In the genomic region with DNA sequence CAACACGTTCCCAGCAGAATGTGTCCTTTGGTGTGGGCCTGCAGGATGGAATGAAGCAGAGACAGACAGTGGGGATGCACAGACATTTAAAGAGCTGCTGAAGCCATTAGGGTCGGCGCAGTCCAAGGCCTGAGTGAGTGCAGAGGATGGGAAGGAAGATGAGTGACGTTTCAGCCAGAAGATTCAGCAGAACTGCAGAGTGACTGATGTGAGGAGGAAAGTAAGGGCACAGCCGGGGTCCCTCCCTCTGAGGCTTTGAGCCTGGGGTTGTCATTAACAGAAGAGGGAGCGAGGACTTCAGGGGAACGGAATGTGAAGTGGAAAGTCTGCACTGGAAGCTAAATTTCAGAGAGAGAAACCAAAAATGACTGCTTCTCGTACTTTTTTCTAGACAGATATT, we compare ENCODE assay signal across 15 cellular contexts.
A peak's percentile ranks its signal among the peaks of the same experiment; 100 is the strongest.
DNase-seq lines count a peak whose midpoint lies in the region; ATAC-seq and TF ChIP-seq lines count a peak whose summit lies in the region.
"Had no signal": no experiment of that assay in that cellular context is flagged by ENCODE, and none has a peak within 500 bp of the region (broad histone marks: within the 10 kb centered on the region; RNA-seq: fewer than 3 reads in every experiment).

No MANE protein-coding gene starts in this region.

- H3K27ac Mint-ChIP-seq in activated CD4-positive, alpha-beta T cell treated with anti-CD3 and anti-CD28 coated beads, Interleukin-2, amount 10 ng/mL, durations not matched to agents 24 days and 14 days, result no peak overlapping the region
- H3K27ac Mint-ChIP-seq: progenitor cell of endocrine pancreas had no signal

- peaks cover 7 to 15% of the 10 kb centered on the region in 2 donors for H3K4me1 ChIP-seq in adrenal gland (replicated peaks in 1 of 2)
- peaks cover 0 to 26% of the 10 kb centered on the region in 2 donors for H3K4me1 ChIP-seq in right atrium auricular region

- no peaks in the 10 kb centered on the region for H3K4me1 Mint-ChIP-seq in activated CD4-positive, alpha-beta T cell treated with anti-CD3 and anti-CD28 coated beads, Interleukin-2, amount 10 ng/mL, durations not matched to agents 24 days and 14 days

- no peaks in the 10 kb centered on the region for H3K27me3 Mint-ChIP-seq in activated CD4-positive, alpha-beta T cell treated with anti-CD3 and anti-CD28 coated beads, Interleukin-2, amount 10 ng/mL, durations not matched to agents 24 days and 14 days
- H3K27me3 Mint-ChIP-seq: progenitor cell of endocrine pancreas had no signal

- 52 to 59% (median 55%) methylated on average over 8 of the region's 8 CpGs for WGBS in adrenal gland, 4 donors

- H3K36me3 ChIP-seq in adrenal gland (replicated peaks in 1 of 2), result no peaks in the 10 kb centered on the region
- peaks cover 23% of the 10 kb centered on the region for H3K36me3 ChIP-seq in right atrium auricular region

- TF ChIP-seq CTCF in adrenal gland (IDR thresholded peaks at IDR 0.05), result no peak
- TF ChIP-seq CTCF in right atrium auricular region (IDR thresholded peaks at IDR 0.05), result no peak

- H3K27me3 ChIP-seq in adrenal gland (no peaks in the 10 kb centered on the region), right atrium auricular region (no peaks in the 10 kb centered on the region)
- H3K27me3 ChIP-seq: foreskin keratinocyte had no signal

- no peak overlapping the region for H3K4me3 ChIP-seq in adrenal gland
- no peak overlapping the region for H3K4me3 ChIP-seq in right atrium auricular region

- TF ChIP-seq POLR2A in adrenal gland (IDR thresholded peaks at IDR 0.05), result no peak

- in situ Hi-C loops in KBM-7 (cut with MboI; ENCODE audit: low pct_unique_long_range_greater_than_20kb, low sequenced_read_pairs), result no loop called here

- POLR2A ChIA-PET in HEK293T (lab: Yijun Ruan, JAX), result no interaction called here

- ATAC-seq in sciatic nerve, result peak; percentile 52
- ATAC-seq: foreskin keratinocyte had no signal

- no peaks in the 10 kb centered on the region for H3K36me3 Mint-ChIP-seq in activated CD4-positive, alpha-beta T cell treated with anti-CD3 and anti-CD28 coated beads, Interleukin-2, amount 10 ng/mL, durations not matched to agents 24 days and 14 days (ENCODE audit: low read depth)

- CTCF ChIA-PET in HEK293T (lab: Yijun Ruan, JAX), result no interaction called here

- no peaks in the 10 kb centered on the region for H3K9me3 Mint-ChIP-seq in activated CD4-positive, alpha-beta T cell treated with anti-CD3 and anti-CD28 coated beads, Interleukin-2, amount 10 ng/mL, durations not matched to agents 24 days and 14 days

- H3K27ac ChIP-seq in adrenal gland, result peak overlapping the region in 3 of 5 donors; percentile 19 to 68 (median 56)
- peak overlapping the region; percentile 47 to 52 for H3K27ac ChIP-seq in right atrium auricular region
- H3K27ac ChIP-seq: foreskin keratinocyte had no signal

- H3K9me3 ChIP-seq in adrenal gland (replicated peaks in 1 of 3) (no peaks in the 10 kb centered on the region), right atrium auricular region (peaks cover 0 to 9% of the 10 kb centered on the region in 2 donors)
- H3K9me3 ChIP-seq: SK-N-SH had no signal

- peak; percentile 24 for DNase-seq in Ammon's horn (ENCODE audit: low spot score)
- no peak for DNase-seq in adrenal gland
- no peak for DNase-seq in right atrium auricular region (ENCODE audit: low spot score)
- DNase-seq in sciatic nerve (ENCODE audit: low spot score), result no peak
- no peak for DNase-seq in KBM-7
- no peak for DNase-seq in HEK293T (ENCODE audit: extremely low spot score)
- no peak for DNase-seq in NCI-H2171 (lab: John Stamatoyannopoulos, UW)
- no peak for DNase-seq in activated CD4-positive, alpha-beta T cell treated with anti-CD3 and anti-CD28 coated beads, Interleukin-2, amount 10 ng/mL, durations not matched to agents 24 days and 14 days
- DNase-seq: activated CD4-positive, alpha-beta T cell treated with anti-CD3 and anti-CD28 coated beads for 48 hours; activated naive CD4-positive, alpha-beta T cell; cortex of kidney; NCI-H510A treated with DMSO at 0.1 percent for 48 hours; SK-N-SH had no signal

- H3K4me3 Mint-ChIP-seq in activated CD4-positive, alpha-beta T cell treated with anti-CD3 and anti-CD28 coated beads, Interleukin-2, amount 10 ng/mL, durations not matched to agents 24 days and 14 days, result no peak overlapping the region

- intact Hi-C loops in adrenal gland (cut with DNase I), result no loop called here
- intact Hi-C loops in sciatic nerve (cut with DNase I), result no loop called here
- intact Hi-C loops in activated CD4-positive, alpha-beta T cell treated with anti-CD3 and anti-CD28 coated beads, Interleukin-2, amount 10 ng/mL, durations not matched to agents 24 days and 14 days (cut with micrococcal nuclease), result no loop called here

TF ChIP-seq in HEK293T, 16 proteins besides CTCF, POLR2A, EP300 and RAD21:
- TF ChIP-seq LEF1 (IDR thresholded peaks at IDR 0.05; ENCODE audit: borderline replicate concordance) (no peak), ZNF384 (IDR thresholded peaks at IDR 0.05) (no peak), FOXK2 (IDR thresholded peaks at IDR 0.05) (no peak), FOXA1 (IDR thresholded peaks at IDR 0.05) (no peak)
